Comparison of ENCODE assay signal across 19 cellular contexts in genomic region chr7:28362812-28363211, GRCh38. TPM values are rescaled to one million over a fixed set of nuclear protein-coding genes. Genes with fewer than 3 reads are reported as not detected.
A peak's percentile ranks its signal among the peaks of the same experiment; 100 is the strongest.
DNase-seq lines count a peak whose midpoint lies in the region; ATAC-seq and TF ChIP-seq lines count a peak whose summit lies in the region.
"Had no signal": no experiment of that assay in that cellular context is flagged by ENCODE, and none has a peak within 500 bp of the region (broad histone marks: within the 10 kb centered on the region; RNA-seq: fewer than 3 reads in every experiment).

No MANE protein-coding gene starts in this region.

- H3K9ac ChIP-seq in DND-41 (ENCODE audit: low read depth, low read length) = no peak overlapping the region
- H3K9ac ChIP-seq: parathyroid adenoma had no signal

- H4K20me1 ChIP-seq in DND-41 (ENCODE audit: insufficient read depth, low read length) = no peaks in the 10 kb centered on the region

- no peak for ATAC-seq in DND-41 (ENCODE audit: insufficient read depth, low read depth)
- no peak for ATAC-seq in GM21360 (IDR thresholded peaks at IDR 0.05; ENCODE audit: unreplicated experiment)
- ATAC-seq: activated T-cell treated with anti-CD3 and anti-CD28 coated beads, Interleukin-2, amount 50 U/mL, for 4 hours; K562 had no signal

- H2AFZ ChIP-seq in DND-41 (ENCODE audit: low read depth, low read length) = no peak overlapping the region
- H2AFZ ChIP-seq: parathyroid adenoma had no signal

- H3K27ac ChIP-seq in 22Rv1 (no peak overlapping the region), DND-41 (ENCODE audit: low read length) (no peak overlapping the region), tibial nerve (no peak overlapping the region)
- H3K27ac ChIP-seq: parathyroid adenoma, RWPE1 had no signal

- no peaks in the 10 kb centered on the region for H3K9me3 ChIP-seq in DND-41 (ENCODE audit: insufficient read depth, low read length, severe bottlenecking)
- H3K9me3 ChIP-seq in tibial nerve = peaks cover 0 to 6% (median 0%) of the 10 kb centered on the region in 4 donors

- no peak for DNase-seq in DND-41
- DNase-seq in NAMALWA (ENCODE audit: low spot score) = peak; percentile 65
- DNase-seq in epithelial cell of proximal tubule (ENCODE audit: low read depth) = no peak
- DNase-seq in tibial nerve (ENCODE audit: low spot score in 2 of 2) = no peak
- no peak for DNase-seq in C1 segment of cervical spinal cord (lab: John Stamatoyannopoulos, UW)
- DNase-seq in SKM-1 (lab: John Stamatoyannopoulos, UW; ENCODE audit: unreplicated experiment) = no peak
- DNase-seq: activated CD4-positive, alpha-beta T cell treated with anti-CD3 and anti-CD28 coated beads for 4 hours; activated naive CD8-positive, alpha-beta T cell treated with anti-CD3 and anti-CD28 coated beads, Interleukin-2, amount 10 ng/mL, durations not matched to agents 7 days and 5 days; activated T-cell treated with anti-CD3 and anti-CD28 coated beads, Interleukin-2, amount 50 U/mL, for 4 hours; EL; GOT3; NCI-H1694; NCI-H524; T1000 had no signal

- no peaks in the 10 kb centered on the region for H3K79me2 ChIP-seq in DND-41 (ENCODE audit: insufficient read depth, low read length)
- H3K79me2 ChIP-seq: parathyroid adenoma had no signal

- no peak overlapping the region for H3K4me2 ChIP-seq in DND-41 (ENCODE audit: insufficient read depth, low read length)

- TF ChIP-seq POLR2A in tibial nerve (IDR thresholded peaks at IDR 0.05) = no peak

- no peaks in the 10 kb centered on the region for H3K27me3 ChIP-seq in DND-41 (ENCODE audit: insufficient read depth, low read length, poor library complexity)
- no peaks in the 10 kb centered on the region for H3K27me3 ChIP-seq in tibial nerve

- no peak for TF ChIP-seq EP300 in tibial nerve (IDR thresholded peaks at IDR 0.05)

- no peak overlapping the region for H3K4me3 ChIP-seq in DND-41 (ENCODE audit: low read depth in 1 of 2, low read length in 2 of 2)
- H3K4me3 ChIP-seq in epithelial cell of proximal tubule (ENCODE audit: low read depth, low read length) = no peak overlapping the region
- H3K4me3 ChIP-seq in tibial nerve = no peak overlapping the region
- H3K4me3 ChIP-seq: K562 had no signal

- H3K4me1 ChIP-seq in DND-41 (ENCODE audit: insufficient read depth, low read length) (no peaks in the 10 kb centered on the region; the same call in 1 of the 2 replicates), tibial nerve (no peaks in the 10 kb centered on the region)
- H3K4me1 ChIP-seq: parathyroid adenoma had no signal

- H3K36me3 ChIP-seq in DND-41 (ENCODE audit: insufficient read depth, low read length) = no peaks in the 10 kb centered on the region
- H3K36me3 ChIP-seq in tibial nerve = no peaks in the 10 kb centered on the region

- TF ChIP-seq CTCF in 22Rv1 (IDR thresholded peaks at IDR 0.05) (peak; percentile 27; the same call in 1 of the 2 replicates), DND-41 (IDR thresholded peaks at IDR 0.05; ENCODE audit: borderline replicate concordance, extremely low read depth, low read length, poor library complexity, severe bottlenecking) (peak; percentile 39), epithelial cell of proximal tubule (conservative IDR thresholded peaks at IDR 0.05; ENCODE audit: low read depth, low read length) (peak; percentile 20), tibial nerve (IDR thresholded peaks at IDR 0.05) (no peak)

RNA-seq across cellular contexts. Expression of gene CREB5, which starts 49.5 kb away (rescaled TPM):
- total RNA-seq in epithelial cell of proximal tubule = 16.1 and 25.7 TPM in 2 replicates
- 10 to 100 TPM; 16.8 to 22.4 (median 20.9) TPM for total RNA-seq in tibial nerve
- total RNA-seq: activated naive CD8-positive, alpha-beta T cell treated with anti-CD3 and anti-CD28 coated beads, Interleukin-2, amount 10 ng/mL, durations not matched to agents 7 days and 5 days had no signal

Comparison
In these comparisons a context has a peak if more than half of its experiments do, and no peak if none do; other contexts are left out.
1. CTCF ChIP-seq: peak in 22Rv1 (single experiment), DND-41 (single experiment) and epithelial cell of proximal tubule (single experiment); none in tibial nerve (0 of 5).